ENCODE assay signal across 21 cellular contexts in genomic region chr12:88643685-88644084, GRCh38.
DNase-seq lines count a peak whose midpoint lies in the region; ATAC-seq, FAIRE-seq and TF ChIP-seq lines count a peak whose summit lies in the region.
"Had no signal": no experiment of that assay in that cellular context is flagged by ENCODE, and none has a peak within 500 bp of the region (broad histone marks: within the 10 kb centered on the region; RNA-seq: fewer than 3 reads in every experiment).

No MANE protein-coding gene starts in this region.

- no peak overlapping the region for H3K9ac ChIP-seq in kidney (ENCODE audit: low read length in 2 of 2)

- H3K27ac ChIP-seq in left ventricle myocardium inferior (replicated peaks), result no peak overlapping the region
- no peak overlapping the region for H3K27ac ChIP-seq in kidney (ENCODE audit: low read depth in 2 of 2, low read length in 2 of 2)
- no peak overlapping the region for H3K27ac ChIP-seq in uterus
- H3K27ac ChIP-seq: 22Rv1, SK-N-MC had no signal

- TF ChIP-seq POLR2A in uterus (IDR thresholded peaks at IDR 0.05), result no peak

- intact Hi-C loops in Right ventricle myocardium superior (cut with DNase I), result no loop called here
- intact Hi-C loops in left ventricle myocardium inferior (cut with micrococcal nuclease), result no loop called here
- intact Hi-C loops in kidney (cut with DNase I), result no loop called here
- intact Hi-C loops in uterus (cut with DNase I; ENCODE audit: low total_unique reads), result no loop called here

- no peaks in the 10 kb centered on the region for H3K9me3 ChIP-seq in left ventricle myocardium inferior (replicated peaks)
- no peaks in the 10 kb centered on the region for H3K9me3 ChIP-seq in kidney (ENCODE audit: control insufficient read depth in 1 of 2, low read length in 2 of 2)
- H3K9me3 ChIP-seq in uterus, result no peaks in the 10 kb centered on the region

- no peaks in the 10 kb centered on the region for H3K36me3 ChIP-seq in left ventricle myocardium inferior
- H3K36me3 ChIP-seq in kidney (ENCODE audit: control insufficient read depth in 1 of 2, insufficient read depth in 2 of 2, low read length in 2 of 2), result no peaks in the 10 kb centered on the region
- no peaks in the 10 kb centered on the region for H3K36me3 ChIP-seq in uterus

- DNase-seq in Right ventricle myocardium superior (no peak), left ventricle myocardium inferior (no peak), MV-4-11 (lab: John Stamatoyannopoulos, UW) (peak; percentile 13), fibroblast of villous mesenchyme (ENCODE audit: low read depth) (peak; percentile 20), kidney (no peak), uterus (no peak)
- no peak for DNase-seq in stimulated activated CD4-positive, alpha-beta T cell treated with anti-CD3 and anti-CD28 coated beads, Interleukin-12 subunit alpha, Interleukin-12 subunit beta, amount 100 ng/mL, for 4 hours
- DNase-seq: C1 segment of cervical spinal cord, DMS79 treated with DMSO at 0.1 percent for 48 hours, KG1, NCI-H1048, NCI-H510A treated with DMSO at 0.1 percent for 48 hours, NCI-H82 had no signal

- FAIRE-seq in kidney (lab: Jason Lieb, UNC), result no peak
- FAIRE-seq: G401.6, GM12891, GM18507, H1 had no signal

- ATAC-seq in Right ventricle myocardium superior (ENCODE audit: poor library complexity) (peak; percentile 41), GM21717 (IDR thresholded peaks at IDR 0.05; ENCODE audit: unreplicated experiment) (no peak)
- ATAC-seq: Panc1 had no signal

- H3K27me3 ChIP-seq in left ventricle myocardium inferior (ENCODE audit: low read depth) (no peaks in the 10 kb centered on the region), uterus (no peaks in the 10 kb centered on the region)

- H3K4me1 ChIP-seq in left ventricle myocardium inferior (peaks cover 10% of the 10 kb centered on the region), kidney (ENCODE audit: control insufficient read depth in 1 of 2, insufficient read depth in 1 of 2, low read depth in 1 of 2, low read length in 2 of 2) (no peaks in the 10 kb centered on the region), uterus (peaks cover 0 to 6% of the 10 kb centered on the region in 2 donors)

- H3K4me3 ChIP-seq in left ventricle myocardium inferior (no peak overlapping the region), fibroblast of villous mesenchyme (ENCODE audit: low read depth, low read length) (no peak overlapping the region), kidney (ENCODE audit: low read length in 2 of 2) (no peak overlapping the region), uterus (no peak overlapping the region)
- H3K4me3 ChIP-seq: SK-N-MC had no signal

- TF ChIP-seq CTCF in left ventricle myocardium inferior (IDR thresholded peaks at IDR 0.05; ENCODE audit: borderline replicate concordance) (no peak), fibroblast of villous mesenchyme (IDR thresholded peaks at IDR 0.05; ENCODE audit: insufficient read depth, low read depth, low read length) (no peak), kidney (IDR thresholded peaks at IDR 0.05; ENCODE audit: borderline replicate concordance, extremely low read depth, insufficient read depth) (no peak), uterus (IDR thresholded peaks at IDR 0.05) (no peak)

Comparison
In these comparisons a context has a peak if more than half of its experiments do, and no peak if none do; other contexts are left out.
1. DNase-seq: peak in MV-4-11 (single experiment) and fibroblast of villous mesenchyme (single experiment); none in Right ventricle myocardium superior (single experiment), left ventricle myocardium inferior (single experiment), stimulated activated CD4-positive, alpha-beta T cell treated with anti-CD3 and anti-CD28 coated beads, Interleukin-12 subunit alpha, Interleukin-12 subunit beta, amount 100 ng/mL, for 4 hours (single experiment), kidney (single experiment) and uterus (0 of 2).